14 cellular contexts compared by ENCODE assay signal in the genomic region with DNA sequence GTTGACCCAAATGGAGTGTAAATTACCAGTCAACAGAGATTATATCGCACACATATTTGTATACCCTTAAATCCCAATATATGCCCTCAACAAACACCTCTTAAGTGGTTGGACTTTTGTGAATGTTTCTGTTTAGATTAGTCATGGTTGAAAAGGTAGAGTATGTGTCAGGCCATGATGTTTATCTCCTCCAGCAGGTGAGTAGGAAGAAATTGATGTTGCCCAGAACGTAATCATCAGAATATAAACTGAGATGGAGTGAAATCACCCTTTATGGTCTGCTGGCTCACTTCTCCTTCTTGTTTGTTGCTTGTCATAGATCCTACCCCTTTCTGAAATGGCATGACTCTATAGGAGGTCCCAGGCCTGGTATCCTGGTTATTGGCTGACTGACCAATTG.
DNase-seq lines count a peak whose midpoint lies in the region; ATAC-seq and TF ChIP-seq lines count a peak whose summit lies in the region.
"Had no signal": no experiment of that assay in that cellular context is flagged by ENCODE, and none has a peak within 500 bp of the region (broad histone marks: within the 10 kb centered on the region; RNA-seq: fewer than 3 reads in every experiment).

No MANE protein-coding gene starts in this region.

- no peak overlapping the region for H3K4me3 ChIP-seq in epithelial cell of esophagus (ENCODE audit: low read length)
- H3K4me3 ChIP-seq: BLaER1, GM12878, GM23338 had no signal

- H3K9me3 ChIP-seq in T-helper 17 cell (ENCODE audit: control insufficient read depth, low read length, poor library complexity, severe bottlenecking), result no peaks in the 10 kb centered on the region
- H3K9me3 ChIP-seq: BLaER1 had no signal

- ATAC-seq in activated T-cell treated with anti-CD3 and anti-CD28 coated beads, Interleukin-2, amount 50 U/mL, for 72 hours (replicated peaks in 1 of 2), result peak; percentile 33 to 65
- no peak for ATAC-seq in T-helper 17 cell
- no peak for ATAC-seq in activated CD4-positive, CD25-positive, alpha-beta regulatory T cell treated with anti-CD3 and anti-CD28 coated beads, Interleukin-2, amount 50 U/mL, for 24 hours
- ATAC-seq: GM12878, GM23338 had no signal

- no peaks in the 10 kb centered on the region for H3K36me3 Mint-ChIP-seq in activated T-cell treated with anti-CD3 and anti-CD28 coated beads, Interleukin-2, amount 50 U/mL, for 72 hours (ENCODE audit: insufficient read depth in 2 of 2)
- H3K36me3 Mint-ChIP-seq in T-helper 17 cell (ENCODE audit: low read depth), result no peaks in the 10 kb centered on the region

- no peaks in the 10 kb centered on the region for H3K9me3 Mint-ChIP-seq in activated T-cell treated with anti-CD3 and anti-CD28 coated beads, Interleukin-2, amount 50 U/mL, for 72 hours
- H3K9me3 Mint-ChIP-seq: GM23338, H9 had no signal

- peaks cover 30% of the 10 kb centered on the region for H3K4me1 Mint-ChIP-seq in activated T-cell treated with anti-CD3 and anti-CD28 coated beads, Interleukin-2, amount 50 U/mL, for 72 hours (ENCODE audit: low read depth)
- peaks cover 10% of the 10 kb centered on the region for H3K4me1 Mint-ChIP-seq in T-helper 17 cell
- H3K4me1 Mint-ChIP-seq: GM23338, H9 had no signal

- DNase-seq in activated T-cell treated with anti-CD3 and anti-CD28 coated beads, Interleukin-2, amount 50 U/mL, for 72 hours, result no peak
- DNase-seq in activated T-cell treated with anti-CD3 and anti-CD28 coated beads, Interleukin-2, amount 50 U/mL, for 48 hours, result no peak
- DNase-seq in T-helper 17 cell (no peak), epithelial cell of esophagus (ENCODE audit: low read depth) (peak; percentile 4), NAMALWA (ENCODE audit: low spot score) (no peak)
- no peak for DNase-seq in activated CD4-positive, alpha-beta T cell treated with anti-CD3 and anti-CD28 coated beads for 48 hours
- DNase-seq: 8988T, AML-193, DMS79, H9 had no signal

- no peak for TF ChIP-seq CTCF in epithelial cell of esophagus (IDR thresholded peaks at IDR 0.05; ENCODE audit: insufficient read depth, low read depth, low read length, missing control alignments)

- no peak overlapping the region for H3K27ac Mint-ChIP-seq in activated T-cell treated with anti-CD3 and anti-CD28 coated beads, Interleukin-2, amount 50 U/mL, for 72 hours
- peak overlapping the region; percentile 49 for H3K27ac Mint-ChIP-seq in T-helper 17 cell
- H3K27ac Mint-ChIP-seq: GM23338, H9 had no signal

- no peaks in the 10 kb centered on the region for H3K27me3 Mint-ChIP-seq in activated T-cell treated with anti-CD3 and anti-CD28 coated beads, Interleukin-2, amount 50 U/mL, for 72 hours (ENCODE audit: low read depth)
- peaks cover 14% of the 10 kb centered on the region for H3K27me3 Mint-ChIP-seq in T-helper 17 cell

- no peak overlapping the region for H3K4me3 Mint-ChIP-seq in activated T-cell treated with anti-CD3 and anti-CD28 coated beads, Interleukin-2, amount 50 U/mL, for 72 hours
- H3K4me3 Mint-ChIP-seq in T-helper 17 cell, result no peak overlapping the region
- H3K4me3 Mint-ChIP-seq: GM23338, H9 had no signal

Comparison
In these comparisons a context has a peak if more than half of its experiments do, and no peak if none do; other contexts are left out.
1. ATAC-seq: peak in activated T-cell treated with anti-CD3 and anti-CD28 coated beads, Interleukin-2, amount 50 U/mL, for 72 hours (2 of 2); none in T-helper 17 cell (single experiment) and activated CD4-positive, CD25-positive, alpha-beta regulatory T cell treated with anti-CD3 and anti-CD28 coated beads, Interleukin-2, amount 50 U/mL, for 24 hours (0 of 2).